Comparison of ENCODE assay signal across 15 cellular contexts in the genomic region with DNA sequence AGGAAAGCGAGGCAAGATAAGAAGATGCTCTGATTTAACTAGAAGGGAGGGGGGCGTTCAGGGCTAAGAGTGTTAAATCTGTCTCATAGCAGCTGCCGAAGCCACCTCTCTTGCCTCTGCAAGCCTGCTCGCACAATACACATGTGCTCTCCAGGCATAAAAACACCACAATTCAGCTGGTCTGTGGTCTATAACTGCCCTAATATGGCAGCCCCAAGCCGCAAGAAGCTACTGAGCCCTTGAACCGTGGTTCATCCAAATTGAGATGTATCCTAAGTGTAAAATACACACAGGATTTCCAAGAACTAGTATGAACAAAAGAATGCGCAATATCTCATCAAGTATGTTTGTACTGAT.
DNase-seq lines count a peak whose midpoint lies in the region; ATAC-seq and TF ChIP-seq lines count a peak whose summit lies in the region.
"Had no signal": no experiment of that assay in that cellular context is flagged by ENCODE, and none has a peak within 500 bp of the region (broad histone marks: within the 10 kb centered on the region; RNA-seq: fewer than 3 reads in every experiment).

No MANE protein-coding gene starts in this region.

- H3K27me3 Mint-ChIP-seq in endodermal cell (ENCODE audit: insufficient read depth) (peaks cover 1% of the 10 kb centered on the region), nephron (ENCODE audit: low read depth) (peaks cover 34% of the 10 kb centered on the region), type B pancreatic cell (no peaks in the 10 kb centered on the region)

- peak overlapping the region; percentile 10 for H3K4me3 Mint-ChIP-seq in endodermal cell
- H3K4me3 Mint-ChIP-seq in nephron = peak overlapping the region in 2 of 3 experiments; percentile 7
- peak overlapping the region; percentile 19 for H3K4me3 Mint-ChIP-seq in type B pancreatic cell
- H3K4me3 Mint-ChIP-seq: activated CD8-positive, alpha-beta T cell treated with anti-CD3 and anti-CD28 coated beads for 36 hours; activated T-helper 1 cell treated with anti-CD3 and anti-CD28 coated beads, Interleukin-12 subunit alpha, Interleukin-12 subunit beta, Interleukin-2, Interleukin-4 antibody, amounts not matched to agents 30 ng/mL and 10 ng/mL and 1 ng/mL, durations not matched to agents 14 hours and 24 hours and 36 hours; CD4-positive, alpha-beta T cell had no signal

- H3K36me3 Mint-ChIP-seq in endodermal cell (ENCODE audit: low read depth) (no peaks in the 10 kb centered on the region), nephron (ENCODE audit: low read depth) (no peaks in the 10 kb centered on the region), type B pancreatic cell (peaks cover 7% of the 10 kb centered on the region)

- peaks cover 8% of the 10 kb centered on the region for H3K9me3 Mint-ChIP-seq in endodermal cell
- peaks cover 12% of the 10 kb centered on the region for H3K9me3 Mint-ChIP-seq in nephron
- H3K9me3 Mint-ChIP-seq in type B pancreatic cell = peaks cover 15% of the 10 kb centered on the region
- H3K9me3 Mint-ChIP-seq: activated CD8-positive, alpha-beta T cell treated with anti-CD3 and anti-CD28 coated beads for 36 hours; activated T-helper 1 cell treated with anti-CD3 and anti-CD28 coated beads, Interleukin-12 subunit alpha, Interleukin-12 subunit beta, Interleukin-2, Interleukin-4 antibody, amounts not matched to agents 30 ng/mL and 10 ng/mL and 1 ng/mL, durations not matched to agents 14 hours and 24 hours and 36 hours had no signal

- H3K4me3 ChIP-seq in mammary epithelial cell (replicated peaks in 1 of 3; ENCODE audit: insufficient read depth in 1 of 3, low read depth in 2 of 3, low read length in 3 of 3) (no peak overlapping the region), breast epithelium (peak overlapping the region in 1 of 3 donors; percentile 7), endodermal cell (ENCODE audit: low read length) (no peak overlapping the region)
- H3K4me3 ChIP-seq: SK-N-MC had no signal

- peaks cover 22% of the 10 kb centered on the region for H3K4me1 Mint-ChIP-seq in endodermal cell
- peaks cover 26% of the 10 kb centered on the region for H3K4me1 Mint-ChIP-seq in nephron
- peaks cover 34% of the 10 kb centered on the region for H3K4me1 Mint-ChIP-seq in type B pancreatic cell (ENCODE audit: unreplicated experiment)

- no peaks in the 10 kb centered on the region for H3K36me3 ChIP-seq in mammary epithelial cell (ENCODE audit: insufficient read depth, low read length)
- no peaks in the 10 kb centered on the region for H3K36me3 ChIP-seq in breast epithelium
- H3K36me3 ChIP-seq in endodermal cell (ENCODE audit: control insufficient read depth, insufficient read depth, low read length) = no peaks in the 10 kb centered on the region

- no peak for TF ChIP-seq POLR2A in breast epithelium (IDR thresholded peaks at IDR 0.05)

- H3K4me1 ChIP-seq in mammary epithelial cell (ENCODE audit: insufficient read depth, low read length) = no peaks in the 10 kb centered on the region
- no peaks in the 10 kb centered on the region for H3K4me1 ChIP-seq in breast epithelium
- peaks cover 8% of the 10 kb centered on the region for H3K4me1 ChIP-seq in endodermal cell (ENCODE audit: control insufficient read depth, insufficient read depth, low read length)

- DNase-seq in mammary epithelial cell (no peak), breast epithelium (ENCODE audit: low spot score in 2 of 2) (no peak), endodermal cell (no peak), type B pancreatic cell (ENCODE audit: extremely low spot score, unreplicated experiment) (no peak), midbrain (lab: John Stamatoyannopoulos, UW) (no peak), anterior cingulate cortex (lab: John Stamatoyannopoulos, UW) (no peak)
- DNase-seq: 8988T; activated CD8-positive, alpha-beta T cell treated with anti-CD3 and anti-CD28 coated beads for 36 hours; CD4-positive, alpha-beta T cell; DND-41; NCI-H446 treated with DMSO at 0.1 percent for 48 hours had no signal

- no peaks in the 10 kb centered on the region for H3K79me2 ChIP-seq in mammary epithelial cell (ENCODE audit: insufficient read depth, low read length)

- H3K27me3 ChIP-seq in mammary epithelial cell (ENCODE audit: insufficient read depth, low read length) (no peaks in the 10 kb centered on the region), breast epithelium (no peaks in the 10 kb centered on the region), endodermal cell (ENCODE audit: control insufficient read depth, insufficient read depth, low read length, poor library complexity, severe bottlenecking) (no peaks in the 10 kb centered on the region)

- dilution Hi-C loops in mammary epithelial cell (cut with HindIII; ENCODE audit: low sequenced_read_pairs) = no loop called here

- in situ Hi-C loops in mammary epithelial cell (cut with MboI; ENCODE audit: low sequenced_read_pairs in 2 of 2) = no loop called here

- H3K9ac ChIP-seq in mammary epithelial cell (ENCODE audit: insufficient read depth, low read length) (no peak overlapping the region), endodermal cell (ENCODE audit: extremely low read depth, low read length, poor library complexity, severe bottlenecking) (no peak overlapping the region)

- TF ChIP-seq CTCF in mammary epithelial cell (conservative IDR thresholded peaks at IDR 0.05 in 1 of 2, IDR thresholded peaks at IDR 0.05 in 1 of 2; ENCODE audit: extremely low read depth in 1 of 2, insufficient read depth in 1 of 2, low read depth in 1 of 2, low read length in 2 of 2) (no peak), breast epithelium (IDR thresholded peaks at IDR 0.05) (no peak), endodermal cell (conservative IDR thresholded peaks at IDR 0.05) (no peak), nephron (IDR thresholded peaks at IDR 0.05; ENCODE audit: unreplicated experiment in 3 of 3) (no peak), type B pancreatic cell (conservative IDR thresholded peaks at IDR 0.05) (no peak)

- H3K9me3 ChIP-seq in mammary epithelial cell (replicated peaks; ENCODE audit: insufficient read depth, low read length) = no peaks in the 10 kb centered on the region
- no peaks in the 10 kb centered on the region for H3K9me3 ChIP-seq in breast epithelium
- H3K9me3 ChIP-seq in endodermal cell (ENCODE audit: control insufficient read depth, low read length) = peaks cover 15% of the 10 kb centered on the region

- H2AFZ ChIP-seq in mammary epithelial cell (ENCODE audit: low read depth, low read length) = peak overlapping the region; percentile 55

- CTCF ChIA-PET in mammary epithelial cell (lab: Charles Lee; ENCODE audit: low non-redundant PET) = no interaction called here

- H4K20me1 ChIP-seq in mammary epithelial cell (ENCODE audit: insufficient read depth, low read length) = no peaks in the 10 kb centered on the region

- peak overlapping the region; percentile 74 for H3K27ac Mint-ChIP-seq in endodermal cell
- peak overlapping the region; percentile 84 to 92 (median 86) for H3K27ac Mint-ChIP-seq in nephron
- H3K27ac Mint-ChIP-seq in type B pancreatic cell = peak overlapping the region; percentile 89
- H3K27ac Mint-ChIP-seq: activated CD8-positive, alpha-beta T cell treated with anti-CD3 and anti-CD28 coated beads for 36 hours; activated T-helper 1 cell treated with anti-CD3 and anti-CD28 coated beads, Interleukin-12 subunit alpha, Interleukin-12 subunit beta, Interleukin-2, Interleukin-4 antibody, amounts not matched to agents 30 ng/mL and 10 ng/mL and 1 ng/mL, durations not matched to agents 14 hours and 24 hours and 36 hours; CD4-positive, alpha-beta T cell had no signal

- no peak for ATAC-seq in HG03342 (IDR thresholded peaks at IDR 0.05; ENCODE audit: unreplicated experiment)
- ATAC-seq: activated CD8-positive, alpha-beta T cell treated with anti-CD3 and anti-CD28 coated beads for 36 hours had no signal

- no TSS peak for BruUV-seq in mammary epithelial cell (replicated peaks; lab: Mats Ljungman, UMichigan)

- intact Hi-C loops in mammary epithelial cell (cut with micrococcal nuclease) = no loop called here
- intact Hi-C loops in breast epithelium (cut with DNase I; ENCODE audit: low total_unique reads) = no loop called here

- H3K4me2 ChIP-seq in mammary epithelial cell (ENCODE audit: insufficient read depth, low read depth, low read length) = no peak overlapping the region

- H3K27ac ChIP-seq in mammary epithelial cell (ENCODE audit: insufficient read depth, low read depth, low read length) (no peak overlapping the region), breast epithelium (peak overlapping the region in 1 of 2 donors; percentile 43), endodermal cell (ENCODE audit: low read depth, low read length) (no peak overlapping the region)
- H3K27ac ChIP-seq: SK-N-MC had no signal

- 37% methylated on average over 7 of the region's 7 CpGs for WGBS in mammary epithelial cell (ENCODE audit: low coverage, missing lambda C conversion rate)
- 52 to 53% methylated on average over 2 to 7 of the region's 7 CpGs for WGBS in endodermal cell (ENCODE audit: insufficient coverage in 1 of 2, insufficient read length in 1 of 2), 2 experiments
